13 cellular contexts compared by ENCODE assay signal in the genomic region with DNA sequence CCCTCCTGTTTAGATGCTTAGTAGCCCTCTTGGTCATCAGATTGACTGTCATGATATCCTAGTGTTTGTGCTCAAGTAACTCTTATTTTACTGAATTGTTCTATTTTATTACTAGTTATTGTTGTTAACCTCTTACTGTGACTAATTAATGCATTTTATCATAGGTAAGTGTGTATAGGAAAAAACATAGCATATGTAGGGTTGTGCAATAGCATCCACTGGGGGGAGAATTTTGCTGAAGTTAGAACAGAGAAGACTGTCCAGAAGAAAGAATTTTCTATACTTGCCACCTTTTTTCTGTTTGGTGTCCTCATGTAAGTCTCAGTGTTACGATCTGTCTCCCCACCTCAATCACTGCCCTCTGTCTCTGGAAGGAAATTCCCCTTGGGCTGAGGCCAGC.
DNase-seq lines count a peak whose midpoint lies in the region; ATAC-seq and TF ChIP-seq lines count a peak whose summit lies in the region.
"Had no signal": no experiment of that assay in that cellular context is flagged by ENCODE, and none has a peak within 500 bp of the region (broad histone marks: within the 10 kb centered on the region; RNA-seq: fewer than 3 reads in every experiment).

No MANE protein-coding gene starts in this region.

- H3K27ac Mint-ChIP-seq in memory B cell, result peak overlapping the region; percentile 82
- H3K27ac Mint-ChIP-seq: GM23338, H9 had no signal

- no peaks in the 10 kb centered on the region for H3K9me3 Mint-ChIP-seq in memory B cell
- H3K9me3 Mint-ChIP-seq: CD4-positive, CD25-positive, alpha-beta regulatory T cell; GM23338 had no signal

- no peak for TF ChIP-seq CTCF in GM12875 (IDR thresholded peaks at IDR 0.05; ENCODE audit: borderline replicate concordance, insufficient read depth, low read depth, low read length)

- H3K36me3 Mint-ChIP-seq in memory B cell, result peaks cover 8% of the 10 kb centered on the region
- H3K36me3 Mint-ChIP-seq: CD4-positive, CD25-positive, alpha-beta regulatory T cell had no signal

- H3K4me3 Mint-ChIP-seq in memory B cell, result peak overlapping the region; percentile 77
- H3K4me3 Mint-ChIP-seq: CD4-positive, CD25-positive, alpha-beta regulatory T cell; GM23338; H9 had no signal

- peak overlapping the region; percentile 29 for H3K4me3 ChIP-seq in GM12875 (ENCODE audit: low read depth, low read length)
- H3K4me3 ChIP-seq: A549, GM23338, K562 had no signal

- H3K4me1 Mint-ChIP-seq in memory B cell, result peaks cover 20% of the 10 kb centered on the region
- H3K4me1 Mint-ChIP-seq: H9 had no signal

- DNase-seq in NAMALWA (ENCODE audit: low spot score) (peak; percentile 14), memory B cell (ENCODE audit: low spot score in 2 of 2) (no peak), NCI-H526 treated with DMSO at 0.1 percent for 48 hours (lab: John Stamatoyannopoulos, UW) (no peak)
- no peak for DNase-seq in effector CD4-positive, alpha-beta T cell
- DNase-seq: CD4-positive, CD25-positive, alpha-beta regulatory T cell; DMS53; GF-D8; H9 had no signal

- no peak for ATAC-seq in memory B cell (ENCODE audit: low read depth)
- ATAC-seq in HG02938 (IDR thresholded peaks at IDR 0.05; ENCODE audit: unreplicated experiment), result no peak
- ATAC-seq: A549, GM23338, K562 had no signal

- H3K27me3 Mint-ChIP-seq in memory B cell, result no peaks in the 10 kb centered on the region
